4 cellular contexts compared by ENCODE assay signal in the genomic region with DNA sequence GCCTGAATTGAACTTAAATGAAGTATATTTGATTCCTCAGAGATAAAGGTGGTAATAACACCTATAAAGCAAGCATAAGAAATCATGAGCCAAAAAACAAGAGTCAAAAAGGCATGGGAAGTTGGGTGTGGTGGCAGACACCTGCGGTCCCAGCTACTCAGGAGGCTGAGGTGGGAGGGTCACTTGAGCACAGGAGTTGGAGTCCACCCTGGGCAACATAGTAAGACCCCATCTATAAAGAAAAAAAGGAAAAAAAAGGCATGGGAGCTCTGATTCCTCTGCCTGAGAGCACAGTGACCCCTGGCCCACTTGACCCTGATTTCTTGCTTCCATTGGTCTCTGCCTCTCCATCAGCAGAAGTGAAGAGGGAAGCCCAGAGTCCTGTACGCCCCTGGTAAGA. TPM values are rescaled to one million over a fixed set of nuclear protein-coding genes. Genes with fewer than 3 reads are reported as not detected.
"Had no signal": no experiment of that assay in that cellular context is flagged by ENCODE, and none has a peak within 500 bp of the region (broad histone marks: within the 10 kb centered on the region; RNA-seq: fewer than 3 reads in every experiment).

No MANE protein-coding gene starts in this region.

- DNase-seq: GDM1, GF-D8 had no signal

- ATAC-seq: GM12878 had no signal

- H3K4me3 ChIP-seq: GM12878 had no signal

RNA-seq across cellular contexts. Expression of a gene that starts 40.3 kb away (rescaled TPM):
- total RNA-seq: G401, GM12878 had no signal
